Comparison of ENCODE assay signal across 18 cellular contexts in genomic region chr5:4212981-4213819, GRCh38.
DNase-seq lines count a peak whose midpoint lies in the region; ATAC-seq and TF ChIP-seq lines count a peak whose summit lies in the region.
"Had no signal": no experiment of that assay in that cellular context is flagged by ENCODE, and none has a peak within 500 bp of the region (broad histone marks: within the 10 kb centered on the region; RNA-seq: fewer than 3 reads in every experiment).

No MANE protein-coding gene starts in this region.

- H3K9ac ChIP-seq in iPS-18a (ENCODE audit: low read length), result no peak overlapping the region

- H3K27ac ChIP-seq in WERI-Rb-1, result peak overlapping the region; percentile 61
- H3K27ac ChIP-seq in iPS-18a (ENCODE audit: low read length), result no peak overlapping the region
- H3K27ac ChIP-seq in sigmoid colon, result no peak overlapping the region
- H3K27ac ChIP-seq in breast epithelium, result no peak overlapping the region
- H3K27ac ChIP-seq: 22Rv1 had no signal

- TF ChIP-seq CTCF in WERI-Rb-1 (IDR thresholded peaks at IDR 0.05; ENCODE audit: low read depth, low read length) (no peak), sigmoid colon (IDR thresholded peaks at IDR 0.05) (no peak), breast epithelium (IDR thresholded peaks at IDR 0.05) (no peak)

- intact Hi-C loops in sigmoid colon (cut with DNase I) (no loop called here), breast epithelium (cut with DNase I; ENCODE audit: low total_unique reads) (no loop called here)

- no peaks in the 10 kb centered on the region for H3K36me3 ChIP-seq in WERI-Rb-1
- H3K36me3 ChIP-seq in iPS-18a (ENCODE audit: control insufficient read depth, low read depth, low read length), result no peaks in the 10 kb centered on the region
- no peaks in the 10 kb centered on the region for H3K36me3 ChIP-seq in sigmoid colon
- H3K36me3 ChIP-seq in breast epithelium, result no peaks in the 10 kb centered on the region
- H3K36me3 ChIP-seq: MG63 had no signal

- WGBS in sigmoid colon, 2 donors, result 38 to 54% methylated on average over 9 of the region's 9 CpGs

- no peaks in the 10 kb centered on the region for H3K27me3 ChIP-seq in WERI-Rb-1 (ENCODE audit: insufficient read depth, low read depth, severe bottlenecking)
- H3K27me3 ChIP-seq in iPS-18a (ENCODE audit: control insufficient read depth, insufficient read depth, low read length), result peaks cover 15% of the 10 kb centered on the region
- H3K27me3 ChIP-seq in sigmoid colon, result no peaks in the 10 kb centered on the region
- no peaks in the 10 kb centered on the region for H3K27me3 ChIP-seq in breast epithelium
- H3K27me3 ChIP-seq: MG63 had no signal

- no peak for ATAC-seq in GM19452 (IDR thresholded peaks at IDR 0.05; ENCODE audit: unreplicated experiment)
- ATAC-seq: Right ventricle myocardium inferior had no signal

- H3K4me3 ChIP-seq in WERI-Rb-1 (ENCODE audit: low read depth, low read length), result peak overlapping the region; percentile 13
- peak overlapping the region; percentile 14 for H3K4me3 ChIP-seq in iPS-18a (ENCODE audit: low read length)
- H3K4me3 ChIP-seq in sigmoid colon, result no peak overlapping the region
- no peak overlapping the region for H3K4me3 ChIP-seq in breast epithelium
- H3K4me3 ChIP-seq: MG63 had no signal

- H3K4me1 ChIP-seq in iPS-18a (ENCODE audit: control insufficient read depth, low read depth, low read length) (peaks cover 25% of the 10 kb centered on the region), sigmoid colon (no peaks in the 10 kb centered on the region), breast epithelium (no peaks in the 10 kb centered on the region)

- DNase-seq in NCI-H1105 treated with DMSO at 0.1 percent for 48 hours (lab: John Stamatoyannopoulos, UW) (peak; percentile 22), NCI-H1105 (lab: John Stamatoyannopoulos, UW) (no peak), WERI-Rb-1 (peak; percentile 65), sigmoid colon (peak; percentile 22), breast epithelium (ENCODE audit: low spot score in 2 of 2) (no peak)
- DNase-seq in stimulated activated CD4-positive, alpha-beta T cell treated with anti-CD3 and anti-CD28 coated beads, Interleukin-4, amount 100 ng/mL, for 1 hour, result no peak
- DNase-seq: CD4-positive, alpha-beta memory T cell; GF-D8; MG63; NCI-H1092; NCI-H1694 treated with DMSO at 0.1 percent for 48 hours; NCI-H2171; NCI-H446 treated with DMSO at 0.1 percent for 48 hours; NCI-H774 had no signal

- TF ChIP-seq POLR2A in sigmoid colon (IDR thresholded peaks at IDR 0.05) (no peak), breast epithelium (IDR thresholded peaks at IDR 0.05) (no peak)

- TF ChIP-seq EP300 in sigmoid colon (IDR thresholded peaks at IDR 0.05), result no peak

- H3K9me3 ChIP-seq in WERI-Rb-1 (ENCODE audit: severe bottlenecking) (no peaks in the 10 kb centered on the region), iPS-18a (ENCODE audit: control insufficient read depth, low read depth, low read length) (no peaks in the 10 kb centered on the region), sigmoid colon (no peaks in the 10 kb centered on the region), breast epithelium (no peaks in the 10 kb centered on the region)
- H3K9me3 ChIP-seq: MG63 had no signal

Comparison
In these comparisons a context has a peak if more than half of its experiments do, and no peak if none do; other contexts are left out.
1. DNase-seq: peak in NCI-H1105 treated with DMSO at 0.1 percent for 48 hours (single experiment), WERI-Rb-1 (single experiment) and sigmoid colon (single experiment); none in NCI-H1105 (single experiment), stimulated activated CD4-positive, alpha-beta T cell treated with anti-CD3 and anti-CD28 coated beads, Interleukin-4, amount 100 ng/mL, for 1 hour (single experiment) and breast epithelium (0 of 2).
2. H3K4me3 ChIP-seq: peak in WERI-Rb-1 (single experiment) and iPS-18a (single experiment); none in sigmoid colon (0 of 4) and breast epithelium (0 of 3).